Comparison of ENCODE assay signal across 19 cellular contexts in genomic region chr19:16915135-16915534, GRCh38. TPM values are rescaled to one million over a fixed set of nuclear protein-coding genes. Genes with fewer than 3 reads are reported as not detected.
DNase-seq lines count a peak whose midpoint lies in the region; ATAC-seq and TF ChIP-seq lines count a peak whose summit lies in the region.
"Had no signal": no experiment of that assay in that cellular context is flagged by ENCODE, and none has a peak within 500 bp of the region (broad histone marks: within the 10 kb centered on the region; RNA-seq: fewer than 3 reads in every experiment).

No MANE protein-coding gene starts in this region.

- H3K9me3 ChIP-seq in BLaER1: peaks cover 64% of the 10 kb centered on the region
- peaks cover 11% of the 10 kb centered on the region for H3K9me3 ChIP-seq in osteoblast (ENCODE audit: low read depth, low read length)
- H3K9me3 ChIP-seq in subcutaneous abdominal adipose tissue (ENCODE audit: control insufficient read depth in 5 of 5, low read length in 5 of 5): peaks cover 0 to 48% (median 45%) of the 10 kb centered on the region in 5 donors

- H3K4me3 Mint-ChIP-seq in WTC11: no peak overlapping the region
- H3K4me3 Mint-ChIP-seq: CD8-positive, alpha-beta memory T cell; IgD-negative memory B cell had no signal

- H3K27ac ChIP-seq in BLaER1 (no peak overlapping the region), osteoblast (ENCODE audit: low read depth, low read length) (no peak overlapping the region), subcutaneous abdominal adipose tissue (ENCODE audit: low read depth, low read length) (no peak overlapping the region)
- H3K27ac ChIP-seq: BLaER1 treated with 17β-estradiol and CSF1 and Interleukin-3, amounts not matched to agents 10 nM and 100 nM; GM23248 had no signal

- no peak overlapping the region for H3K27ac Mint-ChIP-seq in WTC11
- H3K27ac Mint-ChIP-seq: CD4-positive, CD25-positive, alpha-beta regulatory T cell; CD8-positive, alpha-beta memory T cell; IgD-negative memory B cell had no signal

- peaks cover 3% of the 10 kb centered on the region; the same call in 1 of the 2 replicates for H3K27me3 Mint-ChIP-seq in WTC11 (ENCODE audit: low read depth)

- H3K4me1 Mint-ChIP-seq in WTC11: no peaks in the 10 kb centered on the region
- H3K4me1 Mint-ChIP-seq: CD4-positive, CD25-positive, alpha-beta regulatory T cell; CD8-positive, alpha-beta memory T cell; IgD-negative memory B cell had no signal

- H3K4me1 ChIP-seq in BLaER1 (peaks cover 7% of the 10 kb centered on the region; the same call in 1 of the 2 replicates), osteoblast (ENCODE audit: insufficient read depth, low read length) (no peaks in the 10 kb centered on the region), subcutaneous abdominal adipose tissue (ENCODE audit: control insufficient read depth in 5 of 5, insufficient read depth in 5 of 5, low read length in 5 of 5) (no peaks in the 10 kb centered on the region)

- ATAC-seq in WTC11: no peak
- ATAC-seq: HCT116, HepG2 had no signal

- TF ChIP-seq CTCF in WTC11 (IDR thresholded peaks at IDR 0.05) (no peak), osteoblast (IDR thresholded peaks at IDR 0.05; ENCODE audit: extremely low read depth, low read depth, low read length) (no peak)

- H3K27me3 ChIP-seq in BLaER1 (no peaks in the 10 kb centered on the region), osteoblast (ENCODE audit: insufficient read depth, low read length) (peaks cover 3% of the 10 kb centered on the region), subcutaneous abdominal adipose tissue (ENCODE audit: control insufficient read depth in 5 of 5, insufficient read depth in 4 of 5, low read length in 5 of 5) (peaks cover 0 to 4% (median 0%) of the 10 kb centered on the region in 5 donors)
- H3K27me3 ChIP-seq: BLaER1 treated with 17β-estradiol and CSF1 and Interleukin-3, amounts not matched to agents 10 nM and 100 nM had no signal

- peaks cover 43% of the 10 kb centered on the region for H3K9me3 Mint-ChIP-seq in WTC11

- H3K36me3 ChIP-seq in BLaER1: peaks cover 34% of the 10 kb centered on the region
- H3K36me3 ChIP-seq in osteoblast (ENCODE audit: insufficient read depth, low read length): no peaks in the 10 kb centered on the region
- H3K36me3 ChIP-seq in subcutaneous abdominal adipose tissue (ENCODE audit: control insufficient read depth in 5 of 5, insufficient read depth in 5 of 5, low read length in 5 of 5): no peaks in the 10 kb centered on the region

- H3K9ac ChIP-seq in BLaER1: no peak overlapping the region
- H3K9ac ChIP-seq in subcutaneous abdominal adipose tissue (ENCODE audit: low read length in 5 of 5): no peak overlapping the region
- H3K9ac ChIP-seq: BLaER1 treated with 17β-estradiol and CSF1 and Interleukin-3, amounts not matched to agents 10 nM and 100 nM; GM23248 had no signal

- H3K79me2 ChIP-seq in osteoblast (ENCODE audit: insufficient read depth, low read length): no peaks in the 10 kb centered on the region

- H3K4me2 ChIP-seq in BLaER1: peak overlapping the region; percentile 12; the same call in 1 of the 2 replicates
- no peak overlapping the region for H3K4me2 ChIP-seq in osteoblast (ENCODE audit: insufficient read depth, low read length)

- POLR2A ChIA-PET in WTC11 (lab: Charles Lee): no interaction called here

- H3K36me3 Mint-ChIP-seq in WTC11: peaks cover 20% of the 10 kb centered on the region
- H3K36me3 Mint-ChIP-seq: IgD-negative memory B cell had no signal

- H3K4me3 ChIP-seq in BLaER1: no peak overlapping the region
- no peak overlapping the region for H3K4me3 ChIP-seq in osteoblast (ENCODE audit: insufficient read depth, low read length)
- H3K4me3 ChIP-seq in subcutaneous abdominal adipose tissue (ENCODE audit: low read depth in 1 of 5, low read length in 5 of 5): peak overlapping the region in 3 of 5 donors; percentile 4 to 17 (median 11)
- H3K4me3 ChIP-seq: BLaER1 treated with 17β-estradiol and CSF1 and Interleukin-3, amounts not matched to agents 10 nM and 100 nM; GM23248 had no signal

- no peak for DNase-seq in WTC11 (ENCODE audit: low spot score)
- DNase-seq in osteoblast (ENCODE audit: insufficient read length, low spot score, missing footprints): peak; percentile 51
- no peak for DNase-seq in NK-92 (lab: John Stamatoyannopoulos, UW; ENCODE audit: unreplicated experiment)
- DNase-seq in HCEC 1CT: no peak
- no peak for DNase-seq in DMS53 (lab: John Stamatoyannopoulos, UW)
- no peak for DNase-seq in NCI-H187 treated with DMSO at 0.1 percent for 48 hours (lab: John Stamatoyannopoulos, UW)
- DNase-seq: ACHN; CD4-positive, CD25-positive, alpha-beta regulatory T cell; CD8-positive, alpha-beta memory T cell; COR-L47; DMS 273 treated with DMSO at 0.1 percent for 48 hours; GM23248; KG1 had no signal

- no peak overlapping the region for H2AFZ ChIP-seq in osteoblast (ENCODE audit: low read length)
- H2AFZ ChIP-seq: GM23248 had no signal

- CTCF ChIA-PET in WTC11 (lab: Charles Lee): no interaction called here

- no peaks in the 10 kb centered on the region for H4K20me1 ChIP-seq in BLaER1
- H4K20me1 ChIP-seq in osteoblast (ENCODE audit: insufficient read depth, low read length): no peaks in the 10 kb centered on the region
- H4K20me1 ChIP-seq: BLaER1 treated with 17β-estradiol and CSF1 and Interleukin-3, amounts not matched to agents 10 nM and 100 nM had no signal

TF ChIP-seq in WTC11, 78 proteins besides CTCF, POLR2A, EP300 and RAD21:
- TF ChIP-seq ZNF263 (CRISPR knock-in tag; IDR thresholded peaks at IDR 0.05; ENCODE audit: low read depth) (no peak), RORB (CRISPR knock-in tag; IDR thresholded peaks at IDR 0.05) (no peak), GTF2I (CRISPR knock-in tag; conservative IDR thresholded peaks at IDR 0.05) (peak; percentile 80), ZNF512 (CRISPR knock-in tag; IDR thresholded peaks at IDR 0.05; ENCODE audit: borderline replicate concordance) (no peak), FOXP1 (CRISPR knock-in tag; IDR thresholded peaks at IDR 0.05; ENCODE audit: borderline replicate concordance) (no peak)
- TF ChIP-seq, protein P1, sequence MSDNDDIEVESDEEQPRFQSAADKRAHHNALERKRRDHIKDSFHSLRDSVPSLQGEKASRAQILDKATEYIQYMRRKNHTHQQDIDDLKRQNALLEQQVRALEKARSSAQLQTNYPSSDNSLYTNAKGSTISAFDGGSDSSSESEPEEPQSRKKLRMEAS (CRISPR knock-in tag; IDR thresholded peaks at IDR 0.05): no peak

RNA-seq across cellular contexts. Expression of gene F2RL3, which starts 26.3 kb away (rescaled TPM):
- total RNA-seq in WTC11 (2021) (0.11 to 0.14 TPM in 2 of 3 replicates, not detected in the other), osteoblast (under 0.01 TPM in 2 replicates)
- total RNA-seq: CD8-positive, alpha-beta memory T cell; GM23248; HepG2 had no signal

Comparison
In these comparisons a context has a peak if more than half of its experiments do, and no peak if none do; other contexts are left out.
1. H3K4me3 ChIP-seq: peak in subcutaneous abdominal adipose tissue (3 of 5); none in BLaER1 (single experiment) and osteoblast (single experiment).